ENCODE assay signal across 8 cellular contexts in genomic region chr1:221829327-221830011, GRCh38.
DNase-seq lines count a peak whose midpoint lies in the region; ATAC-seq and TF ChIP-seq lines count a peak whose summit lies in the region.

No MANE protein-coding gene starts in this region.

- no peaks in the 10 kb centered on the region for H3K4me1 Mint-ChIP-seq in Caco-2 (ENCODE audit: low read depth, unreplicated experiment)

- peak overlapping the region; percentile 96 for H4K91ac ChIP-seq in IMR-90 (ENCODE audit: insufficient read depth, low read depth, low read length)

- no peak overlapping the region for H3K9ac ChIP-seq in IMR-90 (ENCODE audit: low read depth, low read length)

- H2AK9ac ChIP-seq in IMR-90 (replicated peaks; ENCODE audit: low read depth, low read length, poor library complexity): peak overlapping the region; percentile 74

- intact Hi-C loops in IMR-90 (cut with micrococcal nuclease) (no loop called here), lower lobe of right lung (cut with DNase I) (no loop called here), Caco-2 (cut with micrococcal nuclease; ENCODE audit: unreplicated experiment) (no loop called here), left ventricle myocardium superior (cut with micrococcal nuclease) (no loop called here)

- no peak overlapping the region for H2AFZ ChIP-seq in IMR-90 (replicated peaks; ENCODE audit: low read length, poor library complexity)

- peak overlapping the region; percentile 36; the same call in 1 of the 2 replicates for H3K56ac ChIP-seq in IMR-90 (ENCODE audit: extremely low read depth, insufficient read depth, low read length)

- peak; percentile 46 for TF ChIP-seq RAD21 in IMR-90 (IDR thresholded peaks at IDR 0.05; ENCODE audit: low read length)

- H3K4me3 ChIP-seq in AG10803 (ENCODE audit: low read length) (no peak overlapping the region), IMR-90 (ENCODE audit: insufficient read depth, low read depth, low read length) (no peak overlapping the region), lower lobe of right lung (no peak overlapping the region), Caco-2 (ENCODE audit: low read depth, low read length) (no peak overlapping the region)

- H3K18ac ChIP-seq in IMR-90 (ENCODE audit: low read depth, low read length): peak overlapping the region; percentile 98; the same call in 1 of the 2 replicates

- H3K9me1 ChIP-seq in IMR-90 (ENCODE audit: insufficient read depth, low read length): peaks cover 14% of the 10 kb centered on the region

- H3K9me3 Mint-ChIP-seq in Caco-2 (ENCODE audit: unreplicated experiment): peaks cover 7% of the 10 kb centered on the region

- H4K8ac ChIP-seq in IMR-90 (ENCODE audit: low read depth in 2 of 2, low read length in 2 of 2): peak overlapping the region; percentile 76 to 93

- in situ Hi-C loops in IMR-90 (cut with MboI; ENCODE audit: low sequenced_read_pairs): no loop called here

- POLR2A ChIA-PET in IMR-90 (lab: Charles Lee; ENCODE audit: unreplicated experiment): no interaction called here
- POLR2A ChIA-PET in Caco-2 (lab: Charles Lee): no interaction called here

- H3K9me3 ChIP-seq in IMR-90 (ENCODE audit: control insufficient read depth, insufficient read depth, low read length) (no peaks in the 10 kb centered on the region), lower lobe of right lung (no peaks in the 10 kb centered on the region), Caco-2 (no peaks in the 10 kb centered on the region)

- H3K36me3 Mint-ChIP-seq in Caco-2 (ENCODE audit: insufficient read depth, unreplicated experiment): no peaks in the 10 kb centered on the region

- H3K4me3 Mint-ChIP-seq in Caco-2 (ENCODE audit: unreplicated experiment): no peak overlapping the region

- H3K4ac ChIP-seq in IMR-90 (ENCODE audit: low read depth, low read length): peak overlapping the region; percentile 96

- H3K27me3 Mint-ChIP-seq in Caco-2 (ENCODE audit: insufficient read depth, unreplicated experiment): peaks cover 10% of the 10 kb centered on the region

- DNase-seq in AG10803 (ENCODE audit: low read depth) (peak; percentile 91), IMR-90 (peak; percentile 97), lower lobe of right lung (no peak), Caco-2 (no peak), left ventricle myocardium superior (no peak)
- peak; percentile 16 for DNase-seq in activated effector memory CD4-positive, alpha-beta T cell treated with Interleukin-2 at 50 U/mL for 16 hours

- no peaks in the 10 kb centered on the region for H3K27me3 ChIP-seq in IMR-90 (ENCODE audit: control insufficient read depth, insufficient read depth, low read length)
- no peaks in the 10 kb centered on the region for H3K27me3 ChIP-seq in lower lobe of right lung (ENCODE audit: low read depth)
- no peaks in the 10 kb centered on the region for H3K27me3 ChIP-seq in Caco-2 (replicated peaks; ENCODE audit: control insufficient read depth, insufficient read depth, low read length)

- no peaks in the 10 kb centered on the region for H3K79me1 ChIP-seq in IMR-90 (ENCODE audit: low read depth in 1 of 2, low read length in 2 of 2)

- H3K27ac ChIP-seq in IMR-90 (ENCODE audit: insufficient read depth, low read length) (peak overlapping the region; percentile 58; the same call in 1 of the 2 replicates), lower lobe of right lung (no peak overlapping the region)

- H4K20me1 ChIP-seq in IMR-90 (ENCODE audit: insufficient read depth, low read length): no peaks in the 10 kb centered on the region

- peak overlapping the region; percentile 99 for H2AK5ac ChIP-seq in IMR-90 (ENCODE audit: low read depth, low read length)

- H3K36me3 ChIP-seq in IMR-90 (ENCODE audit: control insufficient read depth, insufficient read depth, low read length) (no peaks in the 10 kb centered on the region), lower lobe of right lung (no peaks in the 10 kb centered on the region), Caco-2 (ENCODE audit: control insufficient read depth, insufficient read depth, low read length) (no peaks in the 10 kb centered on the region)

- H4K5ac ChIP-seq in IMR-90 (ENCODE audit: low read depth, low read length): peak overlapping the region; percentile 94; the same call in 1 of the 2 replicates

- H3K14ac ChIP-seq in IMR-90 (replicated peaks; ENCODE audit: low read depth, low read length): peak overlapping the region; percentile 96

- dilution Hi-C loops in IMR-90 (cut with HindIII; ENCODE audit: low sequenced_read_pairs, unreplicated experiment): no loop called here

- H3K4me1 ChIP-seq in IMR-90 (ENCODE audit: control insufficient read depth, insufficient read depth, low read length) (peaks cover 20% of the 10 kb centered on the region), lower lobe of right lung (peaks cover 8% of the 10 kb centered on the region), Caco-2 (no peaks in the 10 kb centered on the region)

- peak overlapping the region; percentile 93 for H3K23ac ChIP-seq in IMR-90 (ENCODE audit: low read depth, low read length)

- H3K27ac Mint-ChIP-seq in Caco-2 (ENCODE audit: unreplicated experiment): no peak overlapping the region

- H2BK20ac ChIP-seq in IMR-90 (ENCODE audit: low read depth, low read length): peak overlapping the region; percentile 97

- peak overlapping the region; percentile 87 for H2BK5ac ChIP-seq in IMR-90 (ENCODE audit: low read depth, low read length, poor library complexity, severe bottlenecking)

- BruUV-seq in IMR-90 (replicated peaks; lab: Mats Ljungman, UMichigan): no TSS peak
- BruUV-seq in Caco-2 (replicated peaks; lab: Mats Ljungman, UMichigan): no TSS peak

- peak; percentile 94 for ATAC-seq in IMR-90 (ENCODE audit: low read depth)
- ATAC-seq in lower lobe of right lung: peak; percentile 45 to 59
- no peak for ATAC-seq in left ventricle myocardium superior
- no peak for ATAC-seq in GM19023 (IDR thresholded peaks at IDR 0.05; ENCODE audit: unreplicated experiment)
- ATAC-seq in GM19397 (IDR thresholded peaks at IDR 0.05; ENCODE audit: unreplicated experiment): no peak

- no CpG with 5 or more reads among the region's 5 CpGs for WGBS in IMR-90 (ENCODE audit: extremely low coverage in 2 of 2, insufficient read length in 1 of 2), 2 experiments

- peak; percentile 29 for TF ChIP-seq POLR2A in IMR-90 (IDR thresholded peaks at IDR 0.05; ENCODE audit: low read depth, low read length)

- H3K4me2 ChIP-seq in IMR-90 (ENCODE audit: low read depth, low read length): peak overlapping the region; percentile 69

- H2BK15ac ChIP-seq in IMR-90 (ENCODE audit: low read depth, low read length): peak overlapping the region; percentile 100

- CTCF ChIA-PET in IMR-90 (lab: Yijun Ruan, JAX): interaction anchor here (0.7 kb wide), 1 partner anchor 887 kb away, joined by 7 read pairs; no protein-coding TSS in a partner anchor
- CTCF ChIA-PET in Caco-2 (lab: Charles Lee): no interaction called here

- peak; percentile 5; the same call in 1 of the 2 replicates for TF ChIP-seq CTCF in AG10803 (conservative IDR thresholded peaks at IDR 0.05; ENCODE audit: low read length)
- TF ChIP-seq CTCF in IMR-90 (conservative IDR thresholded peaks at IDR 0.05; ENCODE audit: low read depth, low read length): no peak
- no peak for TF ChIP-seq CTCF in lower lobe of right lung (IDR thresholded peaks at IDR 0.05)
- TF ChIP-seq CTCF in Caco-2 (IDR thresholded peaks at IDR 0.05; ENCODE audit: insufficient read depth in 1 of 2, low read depth in 1 of 2, low read length in 1 of 2, severe bottlenecking in 1 of 2, unreplicated experiment in 1 of 2): no peak

- peak overlapping the region; percentile 97 for H2BK120ac ChIP-seq in IMR-90 (ENCODE audit: low read depth, low read length)

TF ChIP-seq in IMR-90, 13 proteins besides CTCF, POLR2A, EP300 and RAD21:
- TF ChIP-seq MAFK (IDR thresholded peaks at IDR 0.05; ENCODE audit: low read depth, low read length) (peak; percentile 31; the same call in 1 of the 2 replicates), CEBPB (IDR thresholded peaks at IDR 0.05; ENCODE audit: low read depth, low read length) (no peak), ELK1 (IDR thresholded peaks at IDR 0.05; ENCODE audit: borderline replicate concordance, low read depth, low read length) (no peak), NFE2L2 (IDR thresholded peaks at IDR 0.05; ENCODE audit: low read depth, low read length) (peak; percentile 24; the same call in 1 of the 2 replicates), RCOR1 (IDR thresholded peaks at IDR 0.05; ENCODE audit: insufficient replicate concordance, low read length) (peak; percentile 87), MXI1 (IDR thresholded peaks at IDR 0.05; ENCODE audit: borderline replicate concordance, low read depth, low read length) (no peak), FOS (IDR thresholded peaks at IDR 0.05; ENCODE audit: low read depth, low read length) (peak; percentile 92), BHLHE40 (IDR thresholded peaks at IDR 0.05; ENCODE audit: low read depth, low read length) (peak; percentile 88), SMC3 (IDR thresholded peaks at IDR 0.05; ENCODE audit: low read depth, low read length) (peak; percentile 42), CHD1 (IDR thresholded peaks at IDR 0.05; ENCODE audit: low read depth, low read length) (no peak), MAZ (IDR thresholded peaks at IDR 0.05; ENCODE audit: borderline replicate concordance, low read depth, low read length) (0 out of 2 replicates have a peak, but pooled peaks have one; percentile 37)
- TF ChIP-seq, protein P1, sequence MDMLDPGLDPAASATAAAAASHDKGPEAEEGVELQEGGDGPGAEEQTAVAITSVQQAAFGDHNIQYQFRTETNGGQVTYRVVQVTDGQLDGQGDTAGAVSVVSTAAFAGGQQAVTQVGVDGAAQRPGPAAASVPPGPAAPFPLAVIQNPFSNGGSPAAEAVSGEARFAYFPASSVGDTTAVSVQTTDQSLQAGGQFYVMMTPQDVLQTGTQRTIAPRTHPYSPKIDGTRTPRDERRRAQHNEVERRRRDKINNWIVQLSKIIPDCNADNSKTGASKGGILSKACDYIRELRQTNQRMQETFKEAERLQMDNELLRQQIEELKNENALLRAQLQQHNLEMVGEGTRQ (IDR thresholded peaks at IDR 0.05; ENCODE audit: low read depth, low read length): no peak
TF ChIP-seq in IMR-90: peak in this region for 7.

Comparison
In these comparisons a context has a peak if more than half of its experiments do, and no peak if none do; other contexts are left out.
1. DNase-seq: peak in AG10803 (single experiment), IMR-90 (single experiment) and activated effector memory CD4-positive, alpha-beta T cell treated with Interleukin-2 at 50 U/mL for 16 hours (single experiment); none in lower lobe of right lung (single experiment), Caco-2 (0 of 2) and left ventricle myocardium superior (single experiment).
2. ATAC-seq: peak in IMR-90 (single experiment) and lower lobe of right lung (2 of 2); none in left ventricle myocardium superior (single experiment), GM19023 (single experiment) and GM19397 (single experiment).